1 cellular context compared by ENCODE assay signal in genomic region chr1:231626951-231627614, GRCh38.
TF ChIP-seq lines count a peak whose summit lies in the region.

No MANE protein-coding gene starts in this region.

TF ChIP-seq in GM12878, 131 proteins besides CTCF, POLR2A, EP300 and RAD21:
- peak; percentile 6; the same call in 1 of the 2 replicates for TF ChIP-seq SPI1 (IDR thresholded peaks at IDR 0.05; ENCODE audit: borderline replicate concordance, insufficient read depth, low read depth, low read length)
- no peak for TF ChIP-seq WRNIP1 (IDR thresholded peaks at IDR 0.05; ENCODE audit: borderline replicate concordance, low read depth, low read length)
- TF ChIP-seq IRF4 (IDR thresholded peaks at IDR 0.05; ENCODE audit: low read depth, low read length): no peak
